In the genomic region with DNA sequence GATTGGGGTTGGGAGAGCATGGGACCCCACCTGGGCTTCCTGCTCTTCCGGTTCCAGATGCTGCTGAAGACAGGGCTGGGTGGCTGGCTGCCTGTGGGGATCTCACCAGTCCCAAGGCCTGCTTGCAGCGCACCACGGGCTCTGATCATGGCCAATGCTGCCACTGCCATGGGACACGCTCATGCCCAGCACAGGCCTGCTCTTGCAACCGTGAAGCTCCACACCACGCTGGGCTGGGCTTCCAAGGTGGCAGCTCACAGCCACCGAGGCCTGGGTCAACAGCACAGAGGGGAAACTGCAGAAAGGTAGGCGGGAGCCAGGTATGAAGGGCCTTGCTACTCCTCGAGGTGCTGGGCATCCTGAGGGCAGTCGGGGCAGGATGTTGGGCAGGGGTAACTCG, we compare ENCODE assay signal across 28 cellular contexts.
"Had no signal": no experiment of that assay in that cellular context is flagged by ENCODE, and none has a peak within 500 bp of the region (broad histone marks: within the 10 kb centered on the region; RNA-seq: fewer than 3 reads in every experiment).

No MANE protein-coding gene starts in this region.

- H3K36me3 Mint-ChIP-seq: naive B cell; naive thymus-derived CD8-positive, alpha-beta T cell; natural killer cell treated with Interleukin-12 subunit alpha and Interleukin-12 subunit beta and Interleukin-15 and Interleukin-18, amount 100 ng/mL, for 72 hours; stimulated activated effector memory CD8-positive, alpha-beta T cell treated with anti-CD3 and anti-CD28 coated beads, Interleukin-12 subunit alpha, Interleukin-12 subunit beta, amount 100 ng/mL, for 72 hours; stimulated activated naive B cell treated with anti-CD40 and anti-IgM and Interleukin-4, amounts not matched to agents 10 μg/mL and 1 μg/mL and 100 μg/mL, for 72 hours had no signal

- H3K27ac Mint-ChIP-seq: natural killer cell treated with Interleukin-12 subunit alpha and Interleukin-12 subunit beta and Interleukin-15 and Interleukin-18, amount 100 ng/mL, for 72 hours; nephron progenitor cell; stimulated activated effector memory CD8-positive, alpha-beta T cell treated with anti-CD3 and anti-CD28 coated beads, Interleukin-12 subunit alpha, Interleukin-12 subunit beta, amount 100 ng/mL, for 72 hours; stimulated activated naive B cell treated with anti-CD40 and anti-IgM and Interleukin-4, amounts not matched to agents 10 μg/mL and 1 μg/mL and 100 μg/mL, for 72 hours; stimulated activated naive CD8-positive, alpha-beta T cell treated with anti-CD3 and anti-CD28 coated beads, Interleukin-15, Interleukin-2, amounts not matched to agents 100 ng/mL and 50 ng/mL, for 24 hours had no signal

- H3K27ac ChIP-seq: pancreas, prostate gland, right lobe of liver, sigmoid colon, stomach, thoracic aorta, thyroid gland, tibial nerve, upper lobe of left lung, uterus had no signal

- H3K4me3 Mint-ChIP-seq: naive B cell; naive thymus-derived CD8-positive, alpha-beta T cell; natural killer cell treated with Interleukin-12 subunit alpha and Interleukin-12 subunit beta and Interleukin-15 and Interleukin-18, amount 100 ng/mL, for 72 hours; nephron progenitor cell; neural crest cell; stimulated activated effector memory CD8-positive, alpha-beta T cell treated with anti-CD3 and anti-CD28 coated beads, Interleukin-12 subunit alpha, Interleukin-12 subunit beta, amount 100 ng/mL, for 72 hours; stimulated activated naive B cell treated with anti-CD40 and anti-IgM and Interleukin-4, amounts not matched to agents 10 μg/mL and 1 μg/mL and 100 μg/mL, for 72 hours; stimulated activated naive CD8-positive, alpha-beta T cell treated with anti-CD3 and anti-CD28 coated beads, Interleukin-15, Interleukin-2, amounts not matched to agents 100 ng/mL and 50 ng/mL, for 24 hours had no signal

- H3K4me1 Mint-ChIP-seq: naive B cell; stimulated activated effector memory CD8-positive, alpha-beta T cell treated with anti-CD3 and anti-CD28 coated beads, Interleukin-12 subunit alpha, Interleukin-12 subunit beta, amount 100 ng/mL, for 72 hours had no signal

- H3K36me3 ChIP-seq: pancreas, prostate gland, right lobe of liver, sigmoid colon, stomach, thoracic aorta, thyroid gland, tibial nerve, upper lobe of left lung, uterus had no signal

- ATAC-seq: naive thymus-derived CD8-positive, alpha-beta T cell; natural killer cell treated with Interleukin-12 subunit alpha and Interleukin-12 subunit beta and Interleukin-15 and Interleukin-18, amount 100 ng/mL, for 72 hours; pancreas; right cardiac atrium; stimulated activated effector memory CD8-positive, alpha-beta T cell treated with anti-CD3 and anti-CD28 coated beads, Interleukin-12 subunit alpha, Interleukin-12 subunit beta, amount 100 ng/mL, for 72 hours; stimulated activated naive B cell treated with anti-CD40 and anti-IgM and Interleukin-4, amounts not matched to agents 10 μg/mL and 1 μg/mL and 100 μg/mL, for 72 hours had no signal

- DNase-seq: naive B cell; naive thymus-derived CD8-positive, alpha-beta T cell; nephron progenitor cell; occipital lobe; retina; right cardiac atrium; right lobe of liver; sigmoid colon; small intestine; stimulated activated CD4-positive, alpha-beta T cell treated with anti-CD3 and anti-CD28 coated beads, Interleukin-15, amount 100 ng/mL, for 24 hours; stimulated activated CD4-positive, alpha-beta T cell treated with anti-CD3 and anti-CD28 coated beads, Interleukin-2, amount 100 ng/mL, for 24 hours; stimulated activated CD4-positive, alpha-beta T cell treated with anti-CD3 and anti-CD28 coated beads, Interleukin-2, amount 100 ng/mL, for 48 hours; stimulated activated CD4-positive, alpha-beta T cell treated with anti-CD3 and anti-CD28 coated beads, Interleukin-4, amount 100 ng/mL, for 24 hours; stimulated activated naive B cell treated with anti-CD40 and anti-IgM and Interleukin-4, amounts not matched to agents 10 μg/mL and 1 μg/mL and 100 μg/mL, for 72 hours; stimulated activated naive CD4-positive, alpha-beta T cell treated with Interleukin-2 at 50 U/mL for 16 hours; stomach; thyroid gland; trophoblast cell; uterus had no signal

- H3K27me3 ChIP-seq: pancreas, right lobe of liver, sigmoid colon, stomach, thyroid gland, tibial nerve, upper lobe of left lung, uterus had no signal

- H3K9me3 Mint-ChIP-seq: natural killer cell treated with Interleukin-12 subunit alpha and Interleukin-12 subunit beta and Interleukin-15 and Interleukin-18, amount 100 ng/mL, for 72 hours; nephron progenitor cell; neural crest cell; stimulated activated effector memory CD8-positive, alpha-beta T cell treated with anti-CD3 and anti-CD28 coated beads, Interleukin-12 subunit alpha, Interleukin-12 subunit beta, amount 100 ng/mL, for 72 hours; stimulated activated naive B cell treated with anti-CD40 and anti-IgM and Interleukin-4, amounts not matched to agents 10 μg/mL and 1 μg/mL and 100 μg/mL, for 72 hours; stimulated activated naive CD8-positive, alpha-beta T cell treated with anti-CD3 and anti-CD28 coated beads, Interleukin-15, Interleukin-2, amounts not matched to agents 100 ng/mL and 50 ng/mL, for 24 hours had no signal

- H3K9me3 ChIP-seq: pancreas, prostate gland, right lobe of liver, sigmoid colon, stomach, thoracic aorta, thyroid gland, tibial nerve, upper lobe of left lung, uterus had no signal

- H3K4me1 ChIP-seq: pancreas, prostate gland, right lobe of liver, uterus had no signal

- H3K4me3 ChIP-seq: pancreas, prostate gland, right lobe of liver, sigmoid colon, stomach, thoracic aorta, thyroid gland, tibial nerve, upper lobe of left lung, uterus had no signal
